Comparison of ENCODE assay signal across 8 cellular contexts in genomic region chr4:153152453-153153338, GRCh38. TPM values are rescaled to one million over a fixed set of nuclear protein-coding genes. Genes with fewer than 3 reads are reported as not detected.
DNase-seq lines count a peak whose midpoint lies in the region; ATAC-seq and TF ChIP-seq lines count a peak whose summit lies in the region.

No MANE protein-coding gene starts in this region.

- TF ChIP-seq CTCF in C4-2B (conservative IDR thresholded peaks at IDR 0.05) (no peak), KMS-11 (conservative IDR thresholded peaks at IDR 0.05; ENCODE audit: low read depth, low read length) (no peak), heart left ventricle (IDR thresholded peaks at IDR 0.05) (no peak), prostate gland (IDR thresholded peaks at IDR 0.05) (no peak)

- peak overlapping the region; percentile 95 for H2AFZ ChIP-seq in KMS-11 (ENCODE audit: low read depth)

- no peaks in the 10 kb centered on the region for H3K9me3 Mint-ChIP-seq in activated naive CD4-positive, alpha-beta T cell treated with anti-CD3 and anti-CD28 coated beads, Interleukin-2, amount 50 U/mL, for 72 hours

- H4K20me1 ChIP-seq in KMS-11 (ENCODE audit: insufficient read depth): no peaks in the 10 kb centered on the region

- intact Hi-C loops in heart left ventricle (cut with DNase I) (loop anchor here in 2 of 10 donors (5.0 to 10.0 kb wide), 2 partner anchors 55 to 62 kb away; no protein-coding TSS in a partner anchor), prostate gland (cut with DNase I) (no loop called here), aorta (cut with DNase I) (loop anchor here in 1 of 2 donors (5.0 kb wide), 1 partner anchor 70 kb away; no protein-coding TSS in a partner anchor)

- no peaks in the 10 kb centered on the region for H3K36me3 Mint-ChIP-seq in activated naive CD4-positive, alpha-beta T cell treated with anti-CD3 and anti-CD28 coated beads, Interleukin-2, amount 50 U/mL, for 72 hours

- H3K27me3 ChIP-seq in KMS-11 (ENCODE audit: insufficient read depth, low read depth): no peaks in the 10 kb centered on the region
- H3K27me3 ChIP-seq in SJCRH30: no peaks in the 10 kb centered on the region
- peaks cover 0 to 21% (median 0%) of the 10 kb centered on the region in 9 donors for H3K27me3 ChIP-seq in heart left ventricle
- H3K27me3 ChIP-seq in prostate gland (replicated peaks; ENCODE audit: insufficient read depth): no peaks in the 10 kb centered on the region
- H3K27me3 ChIP-seq in aorta (ENCODE audit: control insufficient read depth in 1 of 2, insufficient read depth in 2 of 2, low read length in 1 of 2): no peaks in the 10 kb centered on the region

- H3K4me2 ChIP-seq in KMS-11: peak overlapping the region; percentile 82

- H3K9ac ChIP-seq in KMS-11: peak overlapping the region; percentile 60

- WGBS in heart left ventricle, 4 donors: 1 to 5% (median 2%) methylated on average over 32 to 45 of the region's 45 CpGs
- 1% methylated on average over 41 of the region's 45 CpGs for WGBS in prostate gland
- WGBS in aorta, 2 donors: 0 to 1% methylated on average over 45 of the region's 45 CpGs

- H3K27ac ChIP-seq in C4-2B: peak overlapping the region; percentile 18; the same call in 1 of the 2 replicates
- H3K27ac ChIP-seq in KMS-11: peak overlapping the region; percentile 62
- peak overlapping the region; percentile 92 for H3K27ac ChIP-seq in SJCRH30
- peak overlapping the region in 1 of 12 donors; percentile 10 for H3K27ac ChIP-seq in heart left ventricle
- H3K27ac ChIP-seq in prostate gland: peak overlapping the region in 1 of 2 donors; percentile 39
- no peak overlapping the region for H3K27ac ChIP-seq in aorta (ENCODE audit: low read depth in 1 of 2, low read length in 2 of 2)

- H3K27ac Mint-ChIP-seq in activated naive CD4-positive, alpha-beta T cell treated with anti-CD3 and anti-CD28 coated beads, Interleukin-2, amount 50 U/mL, for 72 hours: peak overlapping the region; percentile 77 to 92

- H3K79me2 ChIP-seq in KMS-11 (ENCODE audit: insufficient read depth, low read depth): no peaks in the 10 kb centered on the region

- TF ChIP-seq POLR2A in heart left ventricle (IDR thresholded peaks at IDR 0.05): no peak
- no peak for TF ChIP-seq POLR2A in prostate gland (IDR thresholded peaks at IDR 0.05)

- ATAC-seq in GM21390 (IDR thresholded peaks at IDR 0.05; ENCODE audit: unreplicated experiment) (peak; percentile 21), heart left ventricle (peak in 3 of 4 donors; percentile 24 to 60 (median 49)), aorta (ENCODE audit: low FRiP score) (peak; percentile 61)
- ATAC-seq in activated naive CD4-positive, alpha-beta T cell treated with anti-CD3 and anti-CD28 coated beads, Interleukin-2, amount 50 U/mL, for 72 hours: peak; percentile 51 to 63

- H3K4me1 ChIP-seq in KMS-11 (ENCODE audit: low read depth, poor library complexity, severe bottlenecking): peaks cover 15% of the 10 kb centered on the region
- H3K4me1 ChIP-seq in SJCRH30: peaks cover 16% of the 10 kb centered on the region
- H3K4me1 ChIP-seq in heart left ventricle: peaks cover 0 to 27% (median 12%) of the 10 kb centered on the region in 12 donors
- no peaks in the 10 kb centered on the region for H3K4me1 ChIP-seq in prostate gland (replicated peaks)
- H3K4me1 ChIP-seq in aorta (ENCODE audit: control insufficient read depth in 1 of 2, insufficient read depth in 2 of 2, low read length in 2 of 2): no peaks in the 10 kb centered on the region

- H3K9me3 ChIP-seq in SJCRH30 (replicated peaks) (no peaks in the 10 kb centered on the region), heart left ventricle (no peaks in the 10 kb centered on the region), prostate gland (no peaks in the 10 kb centered on the region), aorta (ENCODE audit: control insufficient read depth, low read length) (no peaks in the 10 kb centered on the region)

- H3K36me3 ChIP-seq in KMS-11 (ENCODE audit: insufficient read depth): no peaks in the 10 kb centered on the region
- H3K36me3 ChIP-seq in SJCRH30: no peaks in the 10 kb centered on the region
- H3K36me3 ChIP-seq in heart left ventricle: no peaks in the 10 kb centered on the region
- H3K36me3 ChIP-seq in prostate gland: no peaks in the 10 kb centered on the region
- no peaks in the 10 kb centered on the region for H3K36me3 ChIP-seq in aorta (ENCODE audit: control insufficient read depth in 1 of 2, insufficient read depth in 2 of 2, low read length in 1 of 2)

- H3K4me3 ChIP-seq in KMS-11 (IDR thresholded peaks at IDR 0.05; ENCODE audit: insufficient read depth, low read depth, low read length): peak overlapping the region; percentile 66
- peak overlapping the region; percentile 74 for H3K4me3 ChIP-seq in SJCRH30
- H3K4me3 ChIP-seq in heart left ventricle: peak overlapping the region; percentile 48 to 68 (median 58)
- H3K4me3 ChIP-seq in prostate gland: peak overlapping the region; percentile 29 to 43
- peak overlapping the region; percentile 41 to 68 for H3K4me3 ChIP-seq in aorta (ENCODE audit: low read length in 2 of 2)

- DNase-seq in SJCRH30 (peak; percentile 90 to 92), heart left ventricle (peak in 4 of 5 donors; percentile 30 to 75 (median 46)), prostate gland (ENCODE audit: low spot score) (peak; percentile 23), aorta (peak; percentile 70 to 85)
- DNase-seq in activated naive CD4-positive, alpha-beta T cell treated with anti-CD3 and anti-CD28 coated beads, Interleukin-2, amount 50 U/mL, for 72 hours (ENCODE audit: low spot score in 2 of 2): peak; percentile 74 to 76

RNA-seq across cellular contexts. Expression of gene TRIM2, which starts 51.5 kb away (rescaled TPM):
- 26.0 and 30.8 TPM in 2 replicates for total RNA-seq in SJCRH30 (2014; rRNA removed; shearing (Covaris generic))
- total RNA-seq in activated naive CD4-positive, alpha-beta T cell treated with anti-CD3 and anti-CD28 coated beads, Interleukin-2, amount 50 U/mL, for 72 hours: 1 to 10 TPM in 1 of 2 donors, under 1 TPM in 1; 0.32 to 4.4 TPM
- total RNA-seq in heart left ventricle: 10 to 100 TPM; 13.0 to 30.5 (median 19.0) TPM
- 1 to 10 TPM; 5.5 to 5.8 TPM for polyA plus RNA-seq in heart left ventricle
- total RNA-seq in prostate gland: 10 to 100 TPM; 54.5 to 70.4 TPM
- 10 to 100 TPM; 27.6 to 53.4 TPM for total RNA-seq in aorta
- polyA plus RNA-seq in aorta: 10 to 100 TPM in 1 of 2 donors, 1 to 10 TPM in 1; 7.5 to 10.2 TPM

Comparison
In these comparisons a context has a peak if more than half of its experiments do, and no peak if none do; other contexts are left out.
1. H3K27ac ChIP-seq: peak in C4-2B (single experiment), KMS-11 (single experiment) and SJCRH30 (single experiment); none in aorta (0 of 2).
2. DNase-seq: peak in every context shown above with its lines; median percentile 91 in SJCRH30; 78 in aorta; 75 in activated naive CD4-positive, alpha-beta T cell treated with anti-CD3 and anti-CD28 coated beads, Interleukin-2, amount 50 U/mL, for 72 hours; 46 in heart left ventricle; 23 in prostate gland.
3. Peak in every context shown above with its lines, with median percentiles within 50 percentile points of each other: ATAC-seq and H3K4me3 ChIP-seq.